Comparison of ENCODE assay signal across 8 cellular contexts in genomic region chr19:4342421-4343055, GRCh38. TPM values are rescaled to one million over a fixed set of nuclear protein-coding genes. Genes with fewer than 3 reads are reported as not detected.
DNase-seq lines count a peak whose midpoint lies in the region; ATAC-seq and TF ChIP-seq lines count a peak whose summit lies in the region.

No MANE protein-coding gene starts in this region.

- no peak for TF ChIP-seq CTCF in GM12864 (IDR thresholded peaks at IDR 0.05; ENCODE audit: low read depth, low read length, missing control alignments)
- TF ChIP-seq CTCF in SU-DHL-6 (IDR thresholded peaks at IDR 0.05; ENCODE audit: insufficient read depth, low read length, poor library complexity, severe bottlenecking): no peak
- no peak for TF ChIP-seq CTCF in ovary (IDR thresholded peaks at IDR 0.05)
- TF ChIP-seq CTCF in thyroid gland (IDR thresholded peaks at IDR 0.05): no peak

- intact Hi-C loops in Right ventricle myocardium superior (cut with DNase I) (no loop called here), ovary (cut with DNase I) (loop anchor here in 2 of 4 donors (5.0 to 10.0 kb wide), 2 partner anchors 60 to 78 kb away; partner anchors contain the start of genes CHAF1A (in 1 of the 2) and SH3GL1 (in 1 of the 2)), thyroid gland (cut with DNase I) (no loop called here)

- H3K27me3 ChIP-seq in SU-DHL-6 (ENCODE audit: low read length): no peaks in the 10 kb centered on the region
- no peaks in the 10 kb centered on the region for H3K27me3 ChIP-seq in ovary
- no peaks in the 10 kb centered on the region for H3K27me3 ChIP-seq in thyroid gland

- peak overlapping the region; percentile 86 for H3K4me3 Mint-ChIP-seq in activated naive CD8-positive, alpha-beta T cell treated with anti-CD3 and anti-CD28 coated beads, Interleukin-2, amount 50 U/mL, for 24 hours

- DNase-seq in GM12864 (ENCODE audit: low read depth): peak; percentile 100
- peak; percentile 100 for DNase-seq in NCI-H1105 treated with DMSO at 0.1 percent for 48 hours (lab: John Stamatoyannopoulos, UW)
- DNase-seq in activated naive CD8-positive, alpha-beta T cell treated with anti-CD3 and anti-CD28 coated beads, Interleukin-2, amount 50 U/mL, for 24 hours: peak; percentile 89
- peak; percentile 96 for DNase-seq in Right ventricle myocardium superior
- DNase-seq in ovary: peak; percentile 93 to 97 (median 94)
- DNase-seq in thyroid gland: peak; percentile 97 to 98

- H3K9me3 ChIP-seq in SU-DHL-6 (ENCODE audit: insufficient read depth, low read length) (no peaks in the 10 kb centered on the region), ovary (no peaks in the 10 kb centered on the region), thyroid gland (no peaks in the 10 kb centered on the region)

- peaks cover 4% of the 10 kb centered on the region for H3K36me3 Mint-ChIP-seq in activated naive CD8-positive, alpha-beta T cell treated with anti-CD3 and anti-CD28 coated beads, Interleukin-2, amount 50 U/mL, for 24 hours (ENCODE audit: low read depth)

- TF ChIP-seq EP300 in ovary (IDR thresholded peaks at IDR 0.05): no peak

- H3K4me2 ChIP-seq in SU-DHL-6 (ENCODE audit: low read depth, low read length, poor library complexity, severe bottlenecking): peak overlapping the region; percentile 83

- H3K27ac Mint-ChIP-seq in activated naive CD8-positive, alpha-beta T cell treated with anti-CD3 and anti-CD28 coated beads, Interleukin-2, amount 50 U/mL, for 24 hours: peak overlapping the region; percentile 96

- peaks cover 2% of the 10 kb centered on the region for H3K27me3 Mint-ChIP-seq in activated naive CD8-positive, alpha-beta T cell treated with anti-CD3 and anti-CD28 coated beads, Interleukin-2, amount 50 U/mL, for 24 hours

- H3K27ac ChIP-seq in SU-DHL-6 (ENCODE audit: low read depth, low read length) (peak overlapping the region; percentile 32; the same call in 1 of the 2 replicates), ovary (peak overlapping the region; percentile 83 to 86), thyroid gland (peak overlapping the region; percentile 83 to 95 (median 87))

- H3K4me1 Mint-ChIP-seq in activated naive CD8-positive, alpha-beta T cell treated with anti-CD3 and anti-CD28 coated beads, Interleukin-2, amount 50 U/mL, for 24 hours: peaks cover 29% of the 10 kb centered on the region

- no peaks in the 10 kb centered on the region for H3K79me2 ChIP-seq in SU-DHL-6 (ENCODE audit: insufficient read depth, low read length)

- 0 to 1% (median 0%) methylated on average over 31 to 32 of the region's 32 CpGs for WGBS in ovary, 3 donors
- WGBS in thyroid gland, 2 donors: 1 to 2% methylated on average over 12 to 21 of the region's 32 CpGs

- H3K36me3 ChIP-seq in SU-DHL-6 (ENCODE audit: low read length) (no peaks in the 10 kb centered on the region), ovary (no peaks in the 10 kb centered on the region), thyroid gland (no peaks in the 10 kb centered on the region)

- H2AFZ ChIP-seq in SU-DHL-6 (ENCODE audit: low read depth, low read length, severe bottlenecking): peak overlapping the region; percentile 96

- ATAC-seq in HG02678 (IDR thresholded peaks at IDR 0.05; ENCODE audit: unreplicated experiment) (peak; percentile 85), Right ventricle myocardium superior (ENCODE audit: poor library complexity) (peak; percentile 93)
- ATAC-seq in activated naive CD8-positive, alpha-beta T cell treated with anti-CD3 and anti-CD28 coated beads, Interleukin-2, amount 50 U/mL, for 24 hours: peak; percentile 95

- H4K20me1 ChIP-seq in SU-DHL-6 (ENCODE audit: low read depth, low read length): no peaks in the 10 kb centered on the region

- TF ChIP-seq POLR2A in ovary (IDR thresholded peaks at IDR 0.05) (peak; percentile 96), thyroid gland (IDR thresholded peaks at IDR 0.05) (peak; percentile 74 to 94)

- H3K4me3 ChIP-seq in GM12864 (ENCODE audit: low read depth, low read length) (peak overlapping the region; percentile 74), SU-DHL-6 (ENCODE audit: insufficient read depth, low read length, poor library complexity, severe bottlenecking) (peak overlapping the region; percentile 67), ovary (peak overlapping the region; percentile 72), thyroid gland (replicated peaks in 1 of 3) (peak overlapping the region; percentile 23 to 62 (median 47))

- no peaks in the 10 kb centered on the region for H3K9me3 Mint-ChIP-seq in activated naive CD8-positive, alpha-beta T cell treated with anti-CD3 and anti-CD28 coated beads, Interleukin-2, amount 50 U/mL, for 24 hours

- H3K9ac ChIP-seq in SU-DHL-6 (ENCODE audit: low read length): peak overlapping the region; percentile 61

- no peaks in the 10 kb centered on the region for H3K9me2 ChIP-seq in SU-DHL-6 (replicated peaks; ENCODE audit: insufficient read depth, low read length)

- H3K4me1 ChIP-seq in ovary (ENCODE audit: insufficient read depth) (peaks cover 9% of the 10 kb centered on the region), thyroid gland (peaks cover 14 to 23% of the 10 kb centered on the region in 2 donors)

- H3F3A ChIP-seq in SU-DHL-6 (ENCODE audit: insufficient read depth): 0 out of 2 replicates have a peak, but pooled peaks cover 2% of the 10 kb centered on the region

RNA-seq across cellular contexts. Expression of gene MPND, which starts 0.8 kb away (rescaled TPM):
- total RNA-seq in Right ventricle myocardium superior (16.6 TPM), ovary (10 to 100 TPM in 5 of 7 donors, 1 to 10 TPM in 2; 5.2 to 31.1 (median 20.3) TPM), thyroid gland (10 to 100 TPM in 2 of 4 donors, 1 to 10 TPM in 2; 5.6 to 10.5 (median 9.3) TPM)
- 10 to 100 TPM in 1 of 2 donors, 1 to 10 TPM in 1; 2.4 to 14.5 TPM for polyA plus RNA-seq in ovary

RNA-seq across cellular contexts. Expression of gene STAP2, which starts 3.9 kb away (rescaled TPM):
- 1.6 TPM for total RNA-seq in Right ventricle myocardium superior
- total RNA-seq in ovary: 10 to 100 TPM; 10.3 to 32.5 (median 17.5) TPM
- 10 to 100 TPM in 1 of 2 donors, 1 to 10 TPM in 1; 9.7 to 18.8 TPM for polyA plus RNA-seq in ovary
- 10 to 100 TPM; 12.1 to 50.6 (median 29.7) TPM for total RNA-seq in thyroid gland

RNA-seq across cellular contexts. Expression of gene FSD1, which starts 38.1 kb away (rescaled TPM):
- total RNA-seq in Right ventricle myocardium superior: not detected
- total RNA-seq in ovary: under 1 TPM in 2 of 7 donors, not detected in 5; 0.11 to 0.18 TPM
- polyA plus RNA-seq in ovary: under 1 TPM in 1 of 2 donors, not detected in 1; 0.48 TPM
- not detected for total RNA-seq in thyroid gland

RNA-seq across cellular contexts. Expression of gene TMIGD2, which starts 40.3 kb away (rescaled TPM):
- 0.24 TPM for total RNA-seq in Right ventricle myocardium superior
- under 1 TPM in 1 of 7 donors, not detected in 6; 0.36 TPM for total RNA-seq in ovary
- polyA plus RNA-seq in ovary: under 1 TPM in 1 of 2 donors, not detected in 1; 0.29 TPM
- total RNA-seq in thyroid gland: not detected

RNA-seq across cellular contexts. Expression of gene SH3GL1, which starts 57.8 kb away (rescaled TPM):
- 18.6 TPM for total RNA-seq in Right ventricle myocardium superior
- 10 to 100 TPM; 20.5 to 88.6 (median 68.3) TPM for total RNA-seq in ovary
- 10 to 100 TPM in 1 of 2 donors, 1 to 10 TPM in 1; 6.9 to 57.5 TPM for polyA plus RNA-seq in ovary
- total RNA-seq in thyroid gland: 10 to 100 TPM; 33.1 to 42.4 (median 36.7) TPM

Comparison
In these comparisons a context has a peak if more than half of its experiments do, and no peak if none do; other contexts are left out.
1. Peak in every context shown above with its lines: DNase-seq, ATAC-seq, H3K4me3 ChIP-seq and H3K27ac ChIP-seq.
2. H3K27ac ChIP-seq: peak in every context shown above with its lines; median percentile 87 in thyroid gland; 84 in ovary; 32 in SU-DHL-6.